1 cellular context compared by ENCODE assay signal in the genomic region with DNA sequence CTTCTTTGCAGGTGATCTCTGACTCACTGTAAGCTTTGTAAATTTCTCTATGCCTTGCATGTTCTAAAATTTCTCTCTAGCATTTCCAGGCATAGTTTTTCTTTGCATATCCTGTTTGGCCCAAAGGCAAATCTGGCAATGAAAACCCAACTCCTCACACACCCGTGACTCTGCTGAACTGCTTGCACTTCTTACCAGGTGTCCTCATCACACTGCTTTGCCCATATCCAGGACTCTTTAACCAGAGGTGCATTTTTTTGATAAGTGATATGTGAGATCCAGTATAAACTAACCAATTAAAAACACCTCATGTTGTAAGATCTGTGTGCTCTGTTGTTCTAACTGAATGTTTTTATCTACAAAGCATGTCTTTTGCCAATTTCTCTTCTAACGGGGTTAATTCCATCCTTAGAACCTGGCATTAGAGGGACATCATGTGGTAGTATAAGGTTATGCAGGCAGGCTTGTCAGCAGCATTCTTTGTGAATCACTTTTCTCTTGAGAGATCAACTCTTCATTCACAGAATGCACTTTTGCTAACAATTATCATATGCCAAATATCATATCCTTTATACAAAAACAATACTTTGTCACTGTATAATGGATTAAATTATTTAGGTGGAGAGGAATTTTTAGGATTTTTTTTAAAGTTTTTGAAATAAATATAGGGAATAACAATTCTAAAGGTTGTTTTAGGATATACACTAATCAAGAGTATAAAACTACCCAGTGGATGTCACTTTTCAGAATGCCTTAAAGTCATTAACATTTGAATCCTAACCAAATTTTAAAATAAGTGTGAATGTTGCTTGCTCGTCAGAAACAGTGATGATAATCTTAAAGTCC.
TF ChIP-seq lines count a peak whose summit lies in the region.

No MANE protein-coding gene starts in this region.

TF ChIP-seq in GM23338, 12 proteins besides CTCF, POLR2A, EP300 and RAD21 (continued from another document):
- TF ChIP-seq, protein P1, sequence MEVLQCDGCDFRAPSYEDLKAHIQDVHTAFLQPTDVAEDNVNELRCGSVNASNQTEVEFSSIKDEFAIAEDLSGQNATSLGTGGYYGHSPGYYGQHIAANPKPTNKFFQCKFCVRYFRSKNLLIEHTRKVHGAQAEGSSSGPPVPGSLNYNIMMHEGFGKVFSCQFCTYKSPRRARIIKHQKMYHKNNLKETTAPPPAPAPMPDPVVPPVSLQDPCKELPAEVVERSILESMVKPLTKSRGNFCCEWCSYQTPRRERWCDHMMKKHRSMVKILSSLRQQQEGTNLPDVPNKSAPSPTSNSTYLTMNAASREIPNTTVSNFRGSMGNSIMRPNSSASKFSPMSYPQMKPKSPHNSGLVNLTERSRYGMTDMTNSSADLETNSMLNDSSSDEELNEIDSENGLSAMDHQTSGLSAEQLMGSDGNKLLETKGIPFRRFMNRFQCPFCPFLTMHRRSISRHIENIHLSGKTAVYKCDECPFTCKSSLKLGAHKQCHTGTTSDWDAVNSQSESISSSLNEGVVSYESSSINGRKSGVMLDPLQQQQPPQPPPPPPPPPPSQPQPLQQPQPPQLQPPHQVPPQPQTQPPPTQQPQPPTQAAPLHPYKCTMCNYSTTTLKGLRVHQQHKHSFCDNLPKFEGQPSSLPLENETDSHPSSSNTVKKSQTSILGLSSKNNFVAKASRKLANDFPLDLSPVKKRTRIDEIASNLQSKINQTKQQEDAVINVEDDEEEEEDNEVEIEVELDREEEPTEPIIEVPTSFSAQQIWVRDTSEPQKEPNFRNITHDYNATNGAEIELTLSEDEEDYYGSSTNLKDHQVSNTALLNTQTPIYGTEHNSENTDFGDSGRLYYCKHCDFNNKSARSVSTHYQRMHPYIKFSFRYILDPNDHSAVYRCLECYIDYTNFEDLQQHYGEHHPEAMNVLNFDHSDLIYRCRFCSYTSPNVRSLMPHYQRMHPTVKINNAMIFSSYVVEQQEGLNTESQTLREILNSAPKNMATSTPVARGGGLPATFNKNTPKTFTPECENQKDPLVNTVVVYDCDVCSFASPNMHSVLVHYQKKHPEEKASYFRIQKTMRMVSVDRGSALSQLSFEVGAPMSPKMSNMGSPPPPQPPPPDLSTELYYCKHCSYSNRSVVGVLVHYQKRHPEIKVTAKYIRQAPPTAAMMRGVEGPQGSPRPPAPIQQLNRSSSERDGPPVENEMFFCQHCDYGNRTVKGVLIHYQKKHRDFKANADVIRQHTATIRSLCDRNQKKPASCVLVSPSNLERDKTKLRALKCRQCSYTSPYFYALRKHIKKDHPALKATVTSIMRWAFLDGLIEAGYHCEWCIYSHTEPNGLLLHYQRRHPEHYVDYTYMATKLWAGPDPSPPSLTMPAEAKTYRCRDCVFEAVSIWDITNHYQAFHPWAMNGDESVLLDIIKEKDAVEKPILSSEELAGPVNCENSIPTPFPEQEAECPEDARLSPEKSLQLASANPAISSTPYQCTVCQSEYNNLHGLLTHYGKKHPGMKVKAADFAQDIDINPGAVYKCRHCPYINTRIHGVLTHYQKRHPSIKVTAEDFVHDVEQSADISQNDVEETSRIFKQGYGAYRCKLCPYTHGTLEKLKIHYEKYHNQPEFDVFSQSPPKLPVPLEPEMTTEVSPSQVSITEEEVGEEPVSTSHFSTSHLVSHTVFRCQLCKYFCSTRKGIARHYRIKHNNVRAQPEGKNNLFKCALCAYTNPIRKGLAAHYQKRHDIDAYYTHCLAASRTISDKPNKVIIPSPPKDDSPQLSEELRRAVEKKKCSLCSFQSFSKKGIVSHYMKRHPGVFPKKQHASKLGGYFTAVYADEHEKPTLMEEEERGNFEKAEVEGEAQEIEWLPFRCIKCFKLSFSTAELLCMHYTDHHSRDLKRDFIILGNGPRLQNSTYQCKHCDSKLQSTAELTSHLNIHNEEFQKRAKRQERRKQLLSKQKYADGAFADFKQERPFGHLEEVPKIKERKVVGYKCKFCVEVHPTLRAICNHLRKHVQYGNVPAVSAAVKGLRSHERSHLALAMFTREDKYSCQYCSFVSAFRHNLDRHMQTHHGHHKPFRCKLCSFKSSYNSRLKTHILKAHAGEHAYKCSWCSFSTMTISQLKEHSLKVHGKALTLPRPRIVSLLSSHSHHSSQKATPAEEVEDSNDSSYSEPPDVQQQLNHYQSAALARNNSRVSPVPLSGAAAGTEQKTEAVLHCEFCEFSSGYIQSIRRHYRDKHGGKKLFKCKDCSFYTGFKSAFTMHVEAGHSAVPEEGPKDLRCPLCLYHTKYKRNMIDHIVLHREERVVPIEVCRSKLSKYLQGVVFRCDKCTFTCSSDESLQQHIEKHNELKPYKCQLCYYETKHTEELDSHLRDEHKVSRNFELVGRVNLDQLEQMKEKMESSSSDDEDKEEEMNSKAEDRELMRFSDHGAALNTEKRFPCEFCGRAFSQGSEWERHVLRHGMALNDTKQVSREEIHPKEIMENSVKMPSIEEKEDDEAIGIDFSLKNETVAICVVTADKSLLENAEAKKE (CRISPR knock-in tag; IDR thresholded peaks at IDR 0.05), result no peak
- TF ChIP-seq CREB1 (CRISPR knock-in tag; IDR thresholded peaks at IDR 0.05; ENCODE audit: low read depth) (no peak), ETS1 (IDR thresholded peaks at IDR 0.05) (no peak), EZH2phosphoT487 (IDR thresholded peaks at IDR 0.05; ENCODE audit: unreplicated experiment) (no peak), NANOG (IDR thresholded peaks at IDR 0.05; ENCODE audit: borderline replicate concordance) (no peak), ZNF331 (CRISPR knock-in tag; IDR thresholded peaks at IDR 0.05; ENCODE audit: low read depth) (no peak)
- TF ChIP-seq, protein P2, sequence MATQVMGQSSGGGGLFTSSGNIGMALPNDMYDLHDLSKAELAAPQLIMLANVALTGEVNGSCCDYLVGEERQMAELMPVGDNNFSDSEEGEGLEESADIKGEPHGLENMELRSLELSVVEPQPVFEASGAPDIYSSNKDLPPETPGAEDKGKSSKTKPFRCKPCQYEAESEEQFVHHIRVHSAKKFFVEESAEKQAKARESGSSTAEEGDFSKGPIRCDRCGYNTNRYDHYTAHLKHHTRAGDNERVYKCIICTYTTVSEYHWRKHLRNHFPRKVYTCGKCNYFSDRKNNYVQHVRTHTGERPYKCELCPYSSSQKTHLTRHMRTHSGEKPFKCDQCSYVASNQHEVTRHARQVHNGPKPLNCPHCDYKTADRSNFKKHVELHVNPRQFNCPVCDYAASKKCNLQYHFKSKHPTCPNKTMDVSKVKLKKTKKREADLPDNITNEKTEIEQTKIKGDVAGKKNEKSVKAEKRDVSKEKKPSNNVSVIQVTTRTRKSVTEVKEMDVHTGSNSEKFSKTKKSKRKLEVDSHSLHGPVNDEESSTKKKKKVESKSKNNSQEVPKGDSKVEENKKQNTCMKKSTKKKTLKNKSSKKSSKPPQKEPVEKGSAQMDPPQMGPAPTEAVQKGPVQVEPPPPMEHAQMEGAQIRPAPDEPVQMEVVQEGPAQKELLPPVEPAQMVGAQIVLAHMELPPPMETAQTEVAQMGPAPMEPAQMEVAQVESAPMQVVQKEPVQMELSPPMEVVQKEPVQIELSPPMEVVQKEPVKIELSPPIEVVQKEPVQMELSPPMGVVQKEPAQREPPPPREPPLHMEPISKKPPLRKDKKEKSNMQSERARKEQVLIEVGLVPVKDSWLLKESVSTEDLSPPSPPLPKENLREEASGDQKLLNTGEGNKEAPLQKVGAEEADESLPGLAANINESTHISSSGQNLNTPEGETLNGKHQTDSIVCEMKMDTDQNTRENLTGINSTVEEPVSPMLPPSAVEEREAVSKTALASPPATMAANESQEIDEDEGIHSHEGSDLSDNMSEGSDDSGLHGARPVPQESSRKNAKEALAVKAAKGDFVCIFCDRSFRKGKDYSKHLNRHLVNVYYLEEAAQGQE (IDR thresholded peaks at IDR 0.05; ENCODE audit: unreplicated experiment), result no peak
